8 cellular contexts compared by ENCODE assay signal in genomic region chr1:161119017-161119378, GRCh38. TPM values are rescaled to one million over a fixed set of nuclear protein-coding genes. Genes with fewer than 3 reads are reported as not detected.
A peak's percentile ranks its signal among the peaks of the same experiment; 100 is the strongest.
DNase-seq lines count a peak whose midpoint lies in the region; ATAC-seq lines count a peak whose summit lies in the region.

No MANE protein-coding gene starts in this region.

- peak overlapping the region; percentile 96 for H3K27ac Mint-ChIP-seq in activated T-helper 1 cell treated with anti-CD3 and anti-CD28 coated beads, Interleukin-12 subunit alpha, Interleukin-12 subunit beta, Interleukin-2, Interleukin-4 antibody, amounts not matched to agents 30 ng/mL and 10 ng/mL and 1 ng/mL, durations not matched to agents 14 hours and 24 hours and 36 hours

- peaks cover 65% of the 10 kb centered on the region for H3K4me1 Mint-ChIP-seq in activated T-helper 1 cell treated with anti-CD3 and anti-CD28 coated beads, Interleukin-12 subunit alpha, Interleukin-12 subunit beta, Interleukin-2, Interleukin-4 antibody, amounts not matched to agents 30 ng/mL and 10 ng/mL and 1 ng/mL, durations not matched to agents 14 hours and 24 hours and 36 hours (ENCODE audit: low read depth)

- peaks cover 52% of the 10 kb centered on the region for H3K36me3 Mint-ChIP-seq in activated T-helper 1 cell treated with anti-CD3 and anti-CD28 coated beads, Interleukin-12 subunit alpha, Interleukin-12 subunit beta, Interleukin-2, Interleukin-4 antibody, amounts not matched to agents 30 ng/mL and 10 ng/mL and 1 ng/mL, durations not matched to agents 14 hours and 24 hours and 36 hours (ENCODE audit: low read depth)

- H3K4me1 ChIP-seq in skeletal muscle tissue (ENCODE audit: control insufficient read depth in 3 of 3, insufficient read depth in 3 of 3, low read length in 3 of 3), result peaks cover 43 to 57% (median 45%) of the 10 kb centered on the region in 3 donors

- H3K27ac ChIP-seq in skeletal muscle tissue (ENCODE audit: low read depth, low read length), result peak overlapping the region; percentile 96

- no peaks in the 10 kb centered on the region for H3K9me3 Mint-ChIP-seq in activated T-helper 1 cell treated with anti-CD3 and anti-CD28 coated beads, Interleukin-12 subunit alpha, Interleukin-12 subunit beta, Interleukin-2, Interleukin-4 antibody, amounts not matched to agents 30 ng/mL and 10 ng/mL and 1 ng/mL, durations not matched to agents 14 hours and 24 hours and 36 hours

- ATAC-seq in left cardiac atrium, result peak in 1 of 2 donors; percentile 16
- ATAC-seq in HG03571 (IDR thresholded peaks at IDR 0.05; ENCODE audit: unreplicated experiment), result no peak

- H3K27me3 ChIP-seq in skeletal muscle tissue (ENCODE audit: control insufficient read depth in 3 of 3, insufficient read depth in 3 of 3, low read length in 3 of 3), result no peaks in the 10 kb centered on the region

- peak overlapping the region; percentile 100 for H3K4me3 ChIP-seq in skeletal muscle tissue (ENCODE audit: low read length in 3 of 3)

- peaks cover 37 to 40% (median 40%) of the 10 kb centered on the region in 3 donors for H3K36me3 ChIP-seq in skeletal muscle tissue (ENCODE audit: control insufficient read depth in 3 of 3, insufficient read depth in 3 of 3, low read length in 3 of 3)

- peak overlapping the region; percentile 99 to 100 (median 99) for H3K9ac ChIP-seq in skeletal muscle tissue (ENCODE audit: low read depth in 1 of 3, low read length in 3 of 3)

- peak overlapping the region; percentile 97 for H3K4me3 Mint-ChIP-seq in activated T-helper 1 cell treated with anti-CD3 and anti-CD28 coated beads, Interleukin-12 subunit alpha, Interleukin-12 subunit beta, Interleukin-2, Interleukin-4 antibody, amounts not matched to agents 30 ng/mL and 10 ng/mL and 1 ng/mL, durations not matched to agents 14 hours and 24 hours and 36 hours

- intact Hi-C loops in activated T-helper 1 cell treated with anti-CD3 and anti-CD28 coated beads, Interleukin-12 subunit alpha, Interleukin-12 subunit beta, Interleukin-2, Interleukin-4 antibody, amounts not matched to agents 30 ng/mL and 10 ng/mL and 1 ng/mL, durations not matched to agents 14 hours and 24 hours and 36 hours (cut with micrococcal nuclease), result loop anchor here (1.0 to 5.0 kb wide), 8 partner anchors 13 to 278 kb away; partner anchors contain the start of genes DEDD, KLHDC9, NDUFS2 and TSTD1
- intact Hi-C loops in left cardiac atrium (cut with DNase I), result no loop called here

- no peaks in the 10 kb centered on the region for H3K9me3 ChIP-seq in skeletal muscle tissue (ENCODE audit: control insufficient read depth in 3 of 3, low read length in 3 of 3)

- DNase-seq in NCI-H2196 (lab: John Stamatoyannopoulos, UW; ENCODE audit: unreplicated experiment) (peak; percentile 23), NCI-H2196 treated with DMSO at 0.1 percent for 48 hours (lab: John Stamatoyannopoulos, UW; ENCODE audit: unreplicated experiment) (no peak), left cardiac atrium (peak; percentile 55), iPS-NIHi7 (ENCODE audit: extremely low spot score) (no peak), NCI-H1092 treated with DMSO at 0.1 percent for 48 hours (lab: John Stamatoyannopoulos, UW) (no peak)
- DNase-seq in activated T-helper 1 cell treated with anti-CD3 and anti-CD28 coated beads, Interleukin-12 subunit alpha, Interleukin-12 subunit beta, Interleukin-2, Interleukin-4 antibody, amounts not matched to agents 30 ng/mL and 10 ng/mL and 1 ng/mL, durations not matched to agents 14 hours and 24 hours and 36 hours (ENCODE audit: low spot score), result no peak

- no peaks in the 10 kb centered on the region for H3K27me3 Mint-ChIP-seq in activated T-helper 1 cell treated with anti-CD3 and anti-CD28 coated beads, Interleukin-12 subunit alpha, Interleukin-12 subunit beta, Interleukin-2, Interleukin-4 antibody, amounts not matched to agents 30 ng/mL and 10 ng/mL and 1 ng/mL, durations not matched to agents 14 hours and 24 hours and 36 hours (ENCODE audit: insufficient read depth)

RNA-seq across cellular contexts. Expression of gene NIT1, which starts 1.1 kb away (rescaled TPM):
- 51.3 and 56.3 TPM in 2 replicates for total RNA-seq in activated T-helper 1 cell treated with anti-CD3 and anti-CD28 coated beads, Interleukin-12 subunit alpha, Interleukin-12 subunit beta, Interleukin-2, Interleukin-4 antibody, amounts not matched to agents 30 ng/mL and 10 ng/mL and 1 ng/mL, durations not matched to agents 14 hours and 24 hours and 36 hours
- 10 to 100 TPM; 21.8 to 27.6 TPM for total RNA-seq in left cardiac atrium
- 16.2 TPM for total RNA-seq in skeletal muscle tissue

RNA-seq across cellular contexts. Expression of gene PFDN2, which starts 1.2 kb away (rescaled TPM):
- 147 and 164 TPM in 2 replicates for total RNA-seq in activated T-helper 1 cell treated with anti-CD3 and anti-CD28 coated beads, Interleukin-12 subunit alpha, Interleukin-12 subunit beta, Interleukin-2, Interleukin-4 antibody, amounts not matched to agents 30 ng/mL and 10 ng/mL and 1 ng/mL, durations not matched to agents 14 hours and 24 hours and 36 hours
- total RNA-seq in left cardiac atrium (10 to 100 TPM; 50.5 to 63.7 TPM), skeletal muscle tissue (36.5 TPM)

RNA-seq across cellular contexts. Expression of gene DEDD, which starts 13.5 kb away (rescaled TPM):
- total RNA-seq in activated T-helper 1 cell treated with anti-CD3 and anti-CD28 coated beads, Interleukin-12 subunit alpha, Interleukin-12 subunit beta, Interleukin-2, Interleukin-4 antibody, amounts not matched to agents 30 ng/mL and 10 ng/mL and 1 ng/mL, durations not matched to agents 14 hours and 24 hours and 36 hours, result 44.5 and 48.0 TPM in 2 replicates
- total RNA-seq in left cardiac atrium (10 to 100 TPM; 26.1 to 30.2 TPM), skeletal muscle tissue (19.8 TPM)

RNA-seq across cellular contexts. Expression of gene KLHDC9, which starts 20.8 kb away (rescaled TPM):
- total RNA-seq in activated T-helper 1 cell treated with anti-CD3 and anti-CD28 coated beads, Interleukin-12 subunit alpha, Interleukin-12 subunit beta, Interleukin-2, Interleukin-4 antibody, amounts not matched to agents 30 ng/mL and 10 ng/mL and 1 ng/mL, durations not matched to agents 14 hours and 24 hours and 36 hours, result not detected in 2 replicates
- total RNA-seq in left cardiac atrium, result 1 to 10 TPM; 3.5 to 5.7 TPM
- not detected for total RNA-seq in skeletal muscle tissue

RNA-seq across cellular contexts. Expression of gene NECTIN4, which starts 29.6 kb away (rescaled TPM):
- total RNA-seq in activated T-helper 1 cell treated with anti-CD3 and anti-CD28 coated beads, Interleukin-12 subunit alpha, Interleukin-12 subunit beta, Interleukin-2, Interleukin-4 antibody, amounts not matched to agents 30 ng/mL and 10 ng/mL and 1 ng/mL, durations not matched to agents 14 hours and 24 hours and 36 hours, result not detected in 2 replicates
- under 1 TPM in 1 of 2 donors, not detected in 1; 0.08 TPM for total RNA-seq in left cardiac atrium
- total RNA-seq in skeletal muscle tissue, result not detected

Comparison
In these comparisons a context has a peak if more than half of its experiments do, and no peak if none do; other contexts are left out.
1. DNase-seq: peak in NCI-H2196 (single experiment) and left cardiac atrium (single experiment); none in NCI-H2196 treated with DMSO at 0.1 percent for 48 hours (single experiment), activated T-helper 1 cell treated with anti-CD3 and anti-CD28 coated beads, Interleukin-12 subunit alpha, Interleukin-12 subunit beta, Interleukin-2, Interleukin-4 antibody, amounts not matched to agents 30 ng/mL and 10 ng/mL and 1 ng/mL, durations not matched to agents 14 hours and 24 hours and 36 hours (single experiment), iPS-NIHi7 (single experiment) and NCI-H1092 treated with DMSO at 0.1 percent for 48 hours (single experiment).